In genomic region chr4:833731-834367, GRCh38 we compare ENCODE assay signal across 21 cellular contexts. TPM values are rescaled to one million over a fixed set of nuclear protein-coding genes. Genes with fewer than 3 reads are reported as not detected.
DNase-seq lines count a peak whose midpoint lies in the region; ATAC-seq and TF ChIP-seq lines count a peak whose summit lies in the region.
"Had no signal": no experiment of that assay in that cellular context is flagged by ENCODE, and none has a peak within 500 bp of the region (broad histone marks: within the 10 kb centered on the region; RNA-seq: fewer than 3 reads in every experiment).

No MANE protein-coding gene starts in this region.

- H3K27me3 Mint-ChIP-seq in immature natural killer cell (ENCODE audit: low read depth in 3 of 3) (peaks cover 0 to 6% (median 1%) of the 10 kb centered on the region in 3 donors), mesothelial cell of epicardium (ENCODE audit: low read depth) (peaks cover 24% of the 10 kb centered on the region)

- H3K4me1 Mint-ChIP-seq in immature natural killer cell (peaks cover 10 to 16% of the 10 kb centered on the region in 2 donors), mesothelial cell of epicardium (no peaks in the 10 kb centered on the region)
- H3K4me1 Mint-ChIP-seq: neural crest cell had no signal

- H3K27ac Mint-ChIP-seq in immature natural killer cell: no peak overlapping the region
- H3K27ac Mint-ChIP-seq in mesothelial cell of epicardium: no peak overlapping the region
- H3K27ac Mint-ChIP-seq: CD8-positive, alpha-beta T cell; stimulated activated naive CD8-positive, alpha-beta T cell treated with anti-CD3 and anti-CD28 coated beads, Interleukin-15, Interleukin-2, amounts not matched to agents 100 ng/mL and 50 ng/mL, for 24 hours had no signal

- H3K36me3 Mint-ChIP-seq in immature natural killer cell (peaks cover 0 to 4% (median 0%) of the 10 kb centered on the region in 3 donors), mesothelial cell of epicardium (peaks cover 4% of the 10 kb centered on the region)
- H3K36me3 Mint-ChIP-seq: CD8-positive, alpha-beta T cell had no signal

- no peak overlapping the region for H3K4me3 ChIP-seq in NB4 (ENCODE audit: low read depth, low read length)
- H3K4me3 ChIP-seq: mucosa of descending colon, right lobe of liver had no signal

- peak overlapping the region in 4 of 5 donors; percentile 32 to 68 (median 50) for H3K4me3 Mint-ChIP-seq in immature natural killer cell
- H3K4me3 Mint-ChIP-seq in mesothelial cell of epicardium: no peak overlapping the region
- H3K4me3 Mint-ChIP-seq: activated T-cell treated with anti-CD3 and anti-CD28 coated beads, Interleukin-2, amount 50 U/mL, for 4 hours; CD8-positive, alpha-beta T cell; neural crest cell; stimulated activated naive CD8-positive, alpha-beta T cell treated with anti-CD3 and anti-CD28 coated beads, Interleukin-15, Interleukin-2, amounts not matched to agents 100 ng/mL and 50 ng/mL, for 24 hours had no signal

- ATAC-seq in HG03095 (IDR thresholded peaks at IDR 0.05; ENCODE audit: unreplicated experiment) (no peak), HG02678 (IDR thresholded peaks at IDR 0.05; ENCODE audit: unreplicated experiment) (no peak)
- ATAC-seq: CD8-positive, alpha-beta T cell; mucosa of descending colon; right lobe of liver had no signal

- TF ChIP-seq POLR2A in NB4 (IDR thresholded peaks at IDR 0.05; ENCODE audit: extremely low read depth, insufficient read length): no peak

- in situ Hi-C loops in G401 (cut with HindIII; ENCODE audit: low sequenced_read_pairs): loop anchor here (10.0 kb wide), 1 partner anchor 61 kb away; no protein-coding TSS in a partner anchor

- DNase-seq in G401 (ENCODE audit: low spot score) (peak; percentile 30), NB4 (ENCODE audit: low read depth) (peak; percentile 32), immature natural killer cell (peak; percentile 16 to 43 (median 30)), retina (peak; percentile 30), activated gamma-delta T cell (lab: John Stamatoyannopoulos, UW) (no peak), mesothelial cell of epicardium (ENCODE audit: low spot score in 2 of 2, unreplicated experiment in 2 of 2) (no peak)
- DNase-seq: activated naive CD4-positive, alpha-beta T cell; activated T-cell treated with anti-CD3 and anti-CD28 coated beads, Interleukin-2, amount 50 U/mL, for 4 hours; CD8-positive, alpha-beta T cell; effector CD4-positive, alpha-beta T cell; islet precursor cell; mucosa of descending colon; NCI-H1417; NCI-H2029 treated with DMSO at 0.1 percent for 48 hours; NCI-H2227 treated with DMSO at 0.1 percent for 48 hours; NCI-H526 treated with DMSO at 0.1 percent for 48 hours had no signal

- TF ChIP-seq CTCF in NB4 (IDR thresholded peaks at IDR 0.05; ENCODE audit: low read depth, low read length) (no peak), mesothelial cell of epicardium (IDR thresholded peaks at IDR 0.05; ENCODE audit: unreplicated experiment) (no peak)

- H3K9me3 Mint-ChIP-seq in immature natural killer cell (peaks cover 0 to 8% (median 0%) of the 10 kb centered on the region in 6 donors), mesothelial cell of epicardium (peaks cover 10% of the 10 kb centered on the region)

RNA-seq across cellular contexts. Expression of gene CPLX1, which starts 7.9 kb away (rescaled TPM):
- 1.8 and 4.7 TPM in 2 replicates for total RNA-seq in G401 (2014; rRNA removed; shearing (Covaris generic))
- polyA plus RNA-seq in immature natural killer cell: not detected
- total RNA-seq in mesothelial cell of epicardium: 4.5 to 4.7 TPM (median 4.6 TPM) in 3 replicates

Comparison
In these comparisons a context has a peak if more than half of its experiments do, and no peak if none do; other contexts are left out.
1. DNase-seq: peak in G401 (single experiment), NB4 (single experiment), immature natural killer cell (3 of 3) and retina (single experiment); none in activated gamma-delta T cell (single experiment) and mesothelial cell of epicardium (0 of 2).